ENCODE assay signal across 16 cellular contexts in the genomic region with DNA sequence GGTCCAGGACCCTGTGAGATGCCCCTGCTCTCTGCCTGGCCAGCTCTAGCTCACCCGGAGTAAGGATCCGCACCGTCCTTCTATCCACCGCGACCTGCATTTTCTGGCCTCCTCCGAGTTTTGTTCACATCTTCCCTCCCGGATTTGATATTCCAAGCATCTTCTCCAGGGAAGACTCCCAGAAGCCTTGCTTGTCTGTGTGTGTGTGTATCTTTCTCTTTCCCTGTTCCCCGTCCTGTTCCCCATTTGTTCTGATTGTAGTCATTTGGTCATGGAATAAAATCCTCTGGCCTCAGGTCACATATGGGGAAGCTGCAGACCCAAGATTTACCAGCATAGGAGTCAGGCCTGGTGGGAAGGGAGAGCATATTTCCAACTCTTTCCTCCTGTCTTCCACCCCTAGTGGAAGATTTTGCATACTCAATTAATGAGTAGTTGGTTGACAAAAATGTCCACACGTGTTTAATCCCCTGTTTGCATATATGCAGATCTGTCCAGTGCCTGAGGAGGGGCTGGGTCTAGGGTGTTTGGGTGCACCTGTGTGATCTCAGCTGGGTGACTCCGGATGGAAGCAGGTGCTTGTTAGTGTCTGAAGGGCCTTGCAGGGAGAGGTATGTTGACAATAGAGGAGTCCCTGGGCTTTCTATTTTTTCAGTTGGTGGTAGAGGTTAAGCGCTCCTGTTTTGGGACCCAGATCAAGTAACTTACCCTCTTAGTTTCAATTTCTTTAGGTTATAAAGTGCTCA. TPM values are rescaled to one million over a fixed set of nuclear protein-coding genes. Genes with fewer than 3 reads are reported as not detected.
DNase-seq lines count a peak whose midpoint lies in the region; ATAC-seq and TF ChIP-seq lines count a peak whose summit lies in the region.
"Had no signal": no experiment of that assay in that cellular context is flagged by ENCODE, and none has a peak within 500 bp of the region (broad histone marks: within the 10 kb centered on the region; RNA-seq: fewer than 3 reads in every experiment).

No MANE protein-coding gene starts in this region.

- no peak for DNase-seq in AG09309 (ENCODE audit: low read depth)
- no peak for DNase-seq in H7
- no peak for DNase-seq in T-helper 17 cell
- peak; percentile 28 for DNase-seq in mesenchymal stem cell
- DNase-seq in DMS53 (lab: John Stamatoyannopoulos, UW) = no peak
- no peak for DNase-seq in activated CD4-positive, CD25-positive, alpha-beta regulatory T cell treated with anti-CD3 and anti-CD28 coated beads, Interleukin-2, amount 50 U/mL, for 72 hours
- DNase-seq in cortex of kidney (lab: John Stamatoyannopoulos, UW) = no peak
- DNase-seq: anterior cingulate cortex; dermis blood vessel endothelial cell; GF-D8; IMR-90; NCI-H1417 treated with DMSO at 0.1 percent for 48 hours; NK-92 treated with Interleukin-12 subunit alpha and Interleukin-12 subunit beta, amount 100 ng/mL, for 24 hours had no signal

- peak overlapping the region; percentile 42 for H3K27ac Mint-ChIP-seq in T-helper 17 cell

- H3K36me3 Mint-ChIP-seq in T-helper 17 cell (ENCODE audit: low read depth) = no peaks in the 10 kb centered on the region

- no peaks in the 10 kb centered on the region for H3K36me3 ChIP-seq in H7 (replicated peaks; ENCODE audit: control insufficient read depth, insufficient read depth, low read length)
- H3K36me3 ChIP-seq in mesenchymal stem cell (ENCODE audit: control insufficient read depth in 1 of 2, insufficient read depth in 2 of 2, low read depth in 1 of 2, low read length in 2 of 2) = no peaks in the 10 kb centered on the region

- H3K4me2 ChIP-seq in mesenchymal stem cell (ENCODE audit: low read length, poor library complexity, severe bottlenecking) = no peak overlapping the region

- no peak for TF ChIP-seq CTCF in AG09309 (IDR thresholded peaks at IDR 0.05; ENCODE audit: control insufficient read depth, insufficient read depth, low read depth, low read length, missing control alignments)

- peak overlapping the region in 1 of 2 experiments; percentile 72 for H3K23ac ChIP-seq in mesenchymal stem cell (ENCODE audit: low read length in 2 of 2)

- H3K4ac ChIP-seq in mesenchymal stem cell (ENCODE audit: low read depth in 1 of 2, low read length in 2 of 2) = peak overlapping the region in 1 of 2 experiments; percentile 67

- peak overlapping the region in 1 of 2 experiments; percentile 6 for H2BK12ac ChIP-seq in mesenchymal stem cell (ENCODE audit: low read length in 2 of 2)

- H3K79me1 ChIP-seq in mesenchymal stem cell (replicated peaks; ENCODE audit: low read length, poor library complexity, severe bottlenecking) = no peaks in the 10 kb centered on the region

- no peak overlapping the region for H3K14ac ChIP-seq in mesenchymal stem cell (ENCODE audit: low read length in 2 of 2)

- H2BK5ac ChIP-seq in mesenchymal stem cell (ENCODE audit: low read depth, low read length, poor library complexity, severe bottlenecking) = no peak overlapping the region

- H3K27me3 ChIP-seq in H7 (ENCODE audit: control insufficient read depth, insufficient read depth, low read length) = peaks cover 92% of the 10 kb centered on the region
- H3K27me3 ChIP-seq in mesenchymal stem cell (ENCODE audit: control insufficient read depth in 1 of 2, insufficient read depth in 1 of 2, low read length in 2 of 2) = peaks cover 93 to 99% of the 10 kb centered on the region in 2 experiments

- no peak overlapping the region for H2AK5ac ChIP-seq in mesenchymal stem cell (ENCODE audit: low read length, severe bottlenecking)

- peaks cover 27% of the 10 kb centered on the region for H3K4me1 Mint-ChIP-seq in T-helper 17 cell

- H2BK15ac ChIP-seq in mesenchymal stem cell (ENCODE audit: low read depth, poor library complexity, severe bottlenecking) = no peak overlapping the region

- H3K9me3 ChIP-seq in T-helper 17 cell (ENCODE audit: control insufficient read depth, low read length, poor library complexity, severe bottlenecking) (no peaks in the 10 kb centered on the region), mesenchymal stem cell (ENCODE audit: control insufficient read depth, low read length) (peaks cover 6% of the 10 kb centered on the region)

- H3K27me3 Mint-ChIP-seq in T-helper 17 cell = peaks cover 75% of the 10 kb centered on the region

- H3K4me1 ChIP-seq in mesenchymal stem cell (ENCODE audit: control insufficient read depth, insufficient read depth, low read depth, low read length) = peaks cover 24% of the 10 kb centered on the region

- no peak overlapping the region for H3K27ac ChIP-seq in mesenchymal stem cell (ENCODE audit: low read length, poor library complexity, severe bottlenecking)

- no peak overlapping the region for H2AFZ ChIP-seq in mesenchymal stem cell (ENCODE audit: low read depth, low read length)

- peak overlapping the region; percentile 39 for H2BK120ac ChIP-seq in mesenchymal stem cell (ENCODE audit: low read depth, low read length)

- peak overlapping the region; percentile 28 for H3K4me3 Mint-ChIP-seq in T-helper 17 cell

- H3K4me3 ChIP-seq in AG09309 (ENCODE audit: control insufficient read depth, low read depth, low read length) (peak overlapping the region; percentile 32), H7 (ENCODE audit: insufficient read depth, low read depth, low read length) (peak overlapping the region; percentile 57; the same call in 1 of the 2 replicates), mesenchymal stem cell (ENCODE audit: insufficient read depth in 1 of 2, low read depth in 1 of 2, low read length in 2 of 2) (no peak overlapping the region)

- peak overlapping the region; percentile 85 for H4K8ac ChIP-seq in mesenchymal stem cell (ENCODE audit: low read length)

- ATAC-seq in T-helper 17 cell (no peak), HG03095 (IDR thresholded peaks at IDR 0.05; ENCODE audit: unreplicated experiment) (no peak)
- ATAC-seq: sciatic nerve had no signal

- H3K18ac ChIP-seq in mesenchymal stem cell (ENCODE audit: low read depth in 1 of 2, low read length in 2 of 2) = no peak overlapping the region

- peak overlapping the region; percentile 83 for H4K91ac ChIP-seq in mesenchymal stem cell (ENCODE audit: low read length)

- WGBS in mesenchymal stem cell = 23% methylated on average over 9 of the region's 11 CpGs

- H3K9ac ChIP-seq in mesenchymal stem cell (ENCODE audit: low read length) = no peak overlapping the region

RNA-seq across cellular contexts. Expression of gene PRAC1, which starts 1.9 kb away (rescaled TPM):
- 156 and 173 TPM in 2 replicates for total RNA-seq in H7 (2014; rRNA removed; shearing (Covaris generic))
- not detected for total RNA-seq in T-helper 17 cell
- polyA plus RNA-seq in mesenchymal stem cell (2013, experiment 1 of 2) = not detected
- not detected for polyA plus RNA-seq in mesenchymal stem cell (2013, experiment 2 of 2)
- total RNA-seq: dermis blood vessel endothelial cell; IMR-90; sciatic nerve; T-helper 1 cell treated with Interleukin-12 subunit alpha and Interleukin-12 subunit beta and Interleukin-4 antibody, amounts not matched to agents 30 ng/mL and 1 ng/mL, for 36 hours had no signal
- polyA plus RNA-seq: IMR-90 had no signal

RNA-seq across cellular contexts. Expression of gene PRAC2, which starts 2.5 kb away (rescaled TPM):
- 40.8 and 40.9 TPM in 2 replicates for total RNA-seq in H7 (2014; rRNA removed; shearing (Covaris generic))
- not detected for total RNA-seq in T-helper 17 cell
- polyA plus RNA-seq in mesenchymal stem cell (2013, experiment 1 of 2) = 1.5 TPM
- 1.0 TPM for polyA plus RNA-seq in mesenchymal stem cell (2013, experiment 2 of 2)
- total RNA-seq: dermis blood vessel endothelial cell; IMR-90; sciatic nerve; T-helper 1 cell treated with Interleukin-12 subunit alpha and Interleukin-12 subunit beta and Interleukin-4 antibody, amounts not matched to agents 30 ng/mL and 1 ng/mL, for 36 hours had no signal
- polyA plus RNA-seq: IMR-90 had no signal

RNA-seq across cellular contexts. Expression of gene HOXB13, which starts 8.1 kb away (rescaled TPM):
- total RNA-seq in H7 (2014; rRNA removed; shearing (Covaris generic)) = 7.9 and 11.1 TPM in 2 replicates
- not detected for total RNA-seq in T-helper 17 cell
- 1.3 TPM for polyA plus RNA-seq in mesenchymal stem cell (2013, experiment 1 of 2)
- polyA plus RNA-seq in mesenchymal stem cell (2013, experiment 2 of 2) = 1.2 TPM
- total RNA-seq: dermis blood vessel endothelial cell; IMR-90; sciatic nerve; T-helper 1 cell treated with Interleukin-12 subunit alpha and Interleukin-12 subunit beta and Interleukin-4 antibody, amounts not matched to agents 30 ng/mL and 1 ng/mL, for 36 hours had no signal
- polyA plus RNA-seq: IMR-90 had no signal

Comparison
In these comparisons a context has a peak if more than half of its experiments do, and no peak if none do; other contexts are left out.
1. H3K4me3 ChIP-seq: peak in AG09309 (single experiment) and H7 (single experiment); none in mesenchymal stem cell (0 of 2).
2. RNA of gene PRAC1, which starts 1.9 kb away (total RNA-seq): 156 to 173 TPM in H7; not detected in T-helper 17 cell; every median in the first group is over 100 times any median in the second.
3. RNA of gene PRAC2, which starts 2.5 kb away (total RNA-seq): 40.8 to 40.9 TPM in H7; not detected in T-helper 17 cell; every median in the first group is over 10 times any median in the second.